8 cellular contexts compared by ENCODE assay signal in genomic region chr1:11059990-11060948, GRCh38.
DNase-seq lines count a peak whose midpoint lies in the region; ATAC-seq and TF ChIP-seq lines count a peak whose summit lies in the region.

Gene SRM (minus strand): TSS chr1:11060018. CDS start chr1:11059943, 75 bp downstream.

- DNase-seq in AG08396 (ENCODE audit: low spot score) (peak; percentile 100), NCI-H226 (peak; percentile 92), iris pigment epithelial cell (ENCODE audit: low read depth) (peak; percentile 89)
- peak; percentile 79 for DNase-seq in activated CD4-positive, CD25-positive, alpha-beta regulatory T cell treated with anti-CD3 and anti-CD28 coated beads, Interleukin-2, amount 50 U/mL, for 16 hours (ENCODE audit: low read depth, low spot score)
- DNase-seq in central memory CD4-positive, alpha-beta T cell: peak; percentile 89
- DNase-seq in stimulated activated CD4-positive, alpha-beta T cell treated with anti-CD3 and anti-CD28 coated beads, Interleukin-12 subunit alpha, Interleukin-12 subunit beta, amount 100 ng/mL, for 24 hours (ENCODE audit: low read depth in 2 of 2): peak; percentile 83 to 84

- in situ Hi-C loops in GM18951 (cut with MboI; ENCODE audit: low sequenced_read_pairs, unreplicated experiment): no loop called here

- peak; percentile 81 for TF ChIP-seq POLR2A in GM18951 (IDR thresholded peaks at IDR 0.05; ENCODE audit: extremely low read depth, insufficient read depth, insufficient read length)

- ATAC-seq in HG03175 (IDR thresholded peaks at IDR 0.05; ENCODE audit: unreplicated experiment): peak; percentile 93

Comparison
In these comparisons a context has a peak if more than half of its experiments do, and no peak if none do; other contexts are left out.
1. Peak in every context shown above with its lines: DNase-seq and ATAC-seq.